Comparison of ENCODE assay signal across 1 cellular context in genomic region chr16:89949121-89949742, GRCh38.
TF ChIP-seq lines count a peak whose summit lies in the region.

No MANE protein-coding gene starts in this region.

TF ChIP-seq in K562, 482 proteins besides CTCF, POLR2A, EP300 and RAD21:
- no peak for TF ChIP-seq NRF1 (conservative IDR thresholded peaks at IDR 0.05 in 1 of 2, IDR thresholded peaks at IDR 0.05 in 1 of 2)
- TF ChIP-seq ZNF518B (CRISPR knock-in tag; IDR thresholded peaks at IDR 0.05), result no peak
- peak; percentile 46; the same call in 1 of the 2 replicates for TF ChIP-seq ZBTB33 (CRISPR knock-in tag; IDR thresholded peaks at IDR 0.05)
- TF ChIP-seq FOXO4 (CRISPR knock-in tag; IDR thresholded peaks at IDR 0.05), result no peak
- no peak for TF ChIP-seq CTBP1 (IDR thresholded peaks at IDR 0.05; ENCODE audit: borderline replicate concordance)
- peak; percentile 65 for TF ChIP-seq RBFOX2 (IDR thresholded peaks at IDR 0.05; ENCODE audit: low read depth, low read length)
- TF ChIP-seq ZNF395 (CRISPR knock-in tag; IDR thresholded peaks at IDR 0.05), result no peak
- no peak for TF ChIP-seq CREBBP (IDR thresholded peaks at IDR 0.05; ENCODE audit: low read depth, low read length)
- TF ChIP-seq ZFP91 (CRISPR knock-in tag; IDR thresholded peaks at IDR 0.05), result no peak
- TF ChIP-seq SMAD1 (IDR thresholded peaks at IDR 0.05; ENCODE audit: low read depth, low read length, partially characterized antibody), result no peak
- TF ChIP-seq RREB1 (CRISPR knock-in tag; IDR thresholded peaks at IDR 0.05), result no peak
- TF ChIP-seq ZNF263 (CRISPR knock-in tag; IDR thresholded peaks at IDR 0.05; ENCODE audit: borderline replicate concordance), result 0 out of 2 replicates have a peak, but pooled peaks have one; percentile 3
- TF ChIP-seq MIER1 (IDR thresholded peaks at IDR 0.05; ENCODE audit: low read depth), result no peak
- no peak for TF ChIP-seq E2F3 (CRISPR knock-in tag; IDR thresholded peaks at IDR 0.05)
- TF ChIP-seq E2F6 (IDR thresholded peaks at IDR 0.05; ENCODE audit: borderline replicate concordance in 1 of 2, extremely low read depth in 1 of 2, insufficient read depth in 1 of 2, insufficient read length in 1 of 2, low read depth in 1 of 2, low read length in 1 of 2, poor library complexity in 1 of 2, severe bottlenecking in 1 of 2), result peak in 1 of 2 experiments; percentile 34
- no peak for TF ChIP-seq ZNF551 (CRISPR knock-in tag; IDR thresholded peaks at IDR 0.05)
- no peak for TF ChIP-seq EHMT2 (IDR thresholded peaks at IDR 0.05)
TF ChIP-seq in K562: peak in this region for 4.
